ENCODE assay signal across 12 cellular contexts in the genomic region with DNA sequence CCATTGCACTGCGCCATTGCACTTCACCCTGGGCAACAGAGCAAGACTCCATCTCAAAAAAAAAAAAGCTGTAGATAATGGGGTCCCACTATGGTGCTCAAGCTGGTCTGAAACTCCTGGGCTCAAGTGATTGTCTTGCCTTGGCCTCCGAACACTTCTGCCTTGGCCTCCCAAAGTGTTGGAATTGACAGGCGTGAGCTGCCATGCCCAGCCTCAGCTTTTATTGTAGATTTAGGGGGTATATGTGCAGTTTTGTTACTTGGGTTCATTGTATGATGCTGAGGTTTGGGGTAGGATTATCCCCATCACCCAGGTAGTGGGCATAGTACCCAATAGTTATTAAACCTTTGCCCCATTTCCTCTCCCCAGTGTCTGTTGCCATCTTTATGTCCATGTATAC. TPM values are rescaled to one million over a fixed set of nuclear protein-coding genes. Genes with fewer than 3 reads are reported as not detected.
A peak's percentile ranks its signal among the peaks of the same experiment; 100 is the strongest.
DNase-seq lines count a peak whose midpoint lies in the region; ATAC-seq and TF ChIP-seq lines count a peak whose summit lies in the region.
"Had no signal": no experiment of that assay in that cellular context is flagged by ENCODE, and none has a peak within 500 bp of the region (broad histone marks: within the 10 kb centered on the region; RNA-seq: fewer than 3 reads in every experiment).

No MANE protein-coding gene starts in this region.

- DNase-seq in Caco-2 = no peak
- no peak for DNase-seq in HFF-Myc (ENCODE audit: extremely low read depth, low read depth)
- DNase-seq in activated naive CD8-positive, alpha-beta T cell treated with anti-CD3 and anti-CD28 coated beads, Interleukin-2, amount 10 ng/mL, durations not matched to agents 7 days and 5 days = no peak
- no peak for DNase-seq in neural crest cell (ENCODE audit: low read depth, low spot score)
- no peak for DNase-seq in H4 (ENCODE audit: low spot score)
- no peak for DNase-seq in NCI-H2227 treated with DMSO at 0.1 percent for 48 hours (lab: John Stamatoyannopoulos, UW)
- DNase-seq: activated CD8-positive, alpha-beta memory T cell treated with anti-CD3 and anti-CD28 coated beads, Interleukin-2, amount 50 U/mL, for 4 hours; central memory CD4-positive, alpha-beta T cell; DMS79; NCI-H510A treated with DMSO at 0.1 percent for 48 hours had no signal

- no peak overlapping the region for H3K27ac Mint-ChIP-seq in Caco-2 (ENCODE audit: unreplicated experiment)
- H3K27ac Mint-ChIP-seq in activated naive CD8-positive, alpha-beta T cell treated with anti-CD3 and anti-CD28 coated beads, Interleukin-2, amount 10 ng/mL, durations not matched to agents 7 days and 5 days = peak overlapping the region; percentile 45
- no peak overlapping the region for H3K27ac Mint-ChIP-seq in neural crest cell (ENCODE audit: unreplicated experiment)

- no peaks in the 10 kb centered on the region for H3K27me3 ChIP-seq in Caco-2 (replicated peaks; ENCODE audit: control insufficient read depth, insufficient read depth, low read length)

- TF ChIP-seq CTCF in Caco-2 (IDR thresholded peaks at IDR 0.05; ENCODE audit: insufficient read depth in 1 of 2, low read depth in 1 of 2, low read length in 1 of 2, severe bottlenecking in 1 of 2, unreplicated experiment in 1 of 2) = no peak
- no peak for TF ChIP-seq CTCF in HFF-Myc (IDR thresholded peaks at IDR 0.05; ENCODE audit: low read depth, low read length, missing control alignments)
- TF ChIP-seq CTCF in neural crest cell (conservative IDR thresholded peaks at IDR 0.05) = no peak

- peak overlapping the region; percentile 46 for H3K4me3 Mint-ChIP-seq in Caco-2 (ENCODE audit: unreplicated experiment)
- H3K4me3 Mint-ChIP-seq in activated naive CD8-positive, alpha-beta T cell treated with anti-CD3 and anti-CD28 coated beads, Interleukin-2, amount 10 ng/mL, durations not matched to agents 7 days and 5 days = peak overlapping the region; percentile 50
- peak overlapping the region; percentile 71 for H3K4me3 Mint-ChIP-seq in neural crest cell

- H3K27me3 Mint-ChIP-seq in Caco-2 (ENCODE audit: insufficient read depth, unreplicated experiment) (no peaks in the 10 kb centered on the region), neural crest cell (ENCODE audit: low read depth) (no peaks in the 10 kb centered on the region)
- no peaks in the 10 kb centered on the region for H3K27me3 Mint-ChIP-seq in activated naive CD8-positive, alpha-beta T cell treated with anti-CD3 and anti-CD28 coated beads, Interleukin-2, amount 10 ng/mL, durations not matched to agents 7 days and 5 days

- no peaks in the 10 kb centered on the region for H3K9me3 ChIP-seq in Caco-2

- no TSS peak for BruUV-seq in Caco-2 (replicated peaks; lab: Mats Ljungman, UMichigan)

- H3K9me3 Mint-ChIP-seq in Caco-2 (ENCODE audit: unreplicated experiment) = no peaks in the 10 kb centered on the region
- H3K9me3 Mint-ChIP-seq in activated naive CD8-positive, alpha-beta T cell treated with anti-CD3 and anti-CD28 coated beads, Interleukin-2, amount 10 ng/mL, durations not matched to agents 7 days and 5 days = no peaks in the 10 kb centered on the region
- no peaks in the 10 kb centered on the region for H3K9me3 Mint-ChIP-seq in neural crest cell

- intact Hi-C loops in Caco-2 (cut with micrococcal nuclease; ENCODE audit: unreplicated experiment) = no loop called here

- peaks cover 13% of the 10 kb centered on the region for H3K4me1 ChIP-seq in Caco-2

- H3K4me3 ChIP-seq in Caco-2 (ENCODE audit: low read depth, low read length) (no peak overlapping the region), HFF-Myc (replicated peaks; ENCODE audit: low read depth, low read length) (peak overlapping the region; percentile 72)

- peaks cover 9% of the 10 kb centered on the region for H3K36me3 ChIP-seq in Caco-2 (ENCODE audit: control insufficient read depth, insufficient read depth, low read length)

- POLR2A ChIA-PET in Caco-2 (lab: Charles Lee) = interaction anchor here (0.6 kb wide), 1 partner anchor 18 kb away, joined by 7 read pairs; no protein-coding TSS in a partner anchor
- POLR2A ChIA-PET in activated naive CD8-positive, alpha-beta T cell treated with anti-CD3 and anti-CD28 coated beads, Interleukin-2, amount 10 ng/mL, durations not matched to agents 7 days and 5 days (lab: Charles Lee) = interaction anchor here (0.6 to 1.5 kb wide), 4 partner anchors 10 to 187 kb away, joined by 3 to 5 read pairs (median 4); a partner anchor contains a TSS

- CTCF ChIA-PET in Caco-2 (lab: Charles Lee) = interaction anchor here (0.6 kb wide), 1 partner anchor 357 kb away, joined by 3 read pairs; no protein-coding TSS in a partner anchor

- ATAC-seq in activated naive CD8-positive, alpha-beta T cell treated with anti-CD3 and anti-CD28 coated beads, Interleukin-2, amount 10 ng/mL, durations not matched to agents 7 days and 5 days (ENCODE audit: low read depth) = no peak
- ATAC-seq in HG03442 (IDR thresholded peaks at IDR 0.05; ENCODE audit: unreplicated experiment) = no peak
- ATAC-seq: left lobe of liver had no signal

- peaks cover 18% of the 10 kb centered on the region for H3K4me1 Mint-ChIP-seq in Caco-2 (ENCODE audit: low read depth, unreplicated experiment)
- peaks cover 29% of the 10 kb centered on the region for H3K4me1 Mint-ChIP-seq in activated naive CD8-positive, alpha-beta T cell treated with anti-CD3 and anti-CD28 coated beads, Interleukin-2, amount 10 ng/mL, durations not matched to agents 7 days and 5 days
- H3K4me1 Mint-ChIP-seq in neural crest cell = peaks cover 41% of the 10 kb centered on the region

- H3K36me3 Mint-ChIP-seq in Caco-2 (ENCODE audit: insufficient read depth, unreplicated experiment) (peaks cover 93% of the 10 kb centered on the region), neural crest cell (ENCODE audit: low read depth) (peaks cover 43% of the 10 kb centered on the region)
- peaks cover 50% of the 10 kb centered on the region for H3K36me3 Mint-ChIP-seq in activated naive CD8-positive, alpha-beta T cell treated with anti-CD3 and anti-CD28 coated beads, Interleukin-2, amount 10 ng/mL, durations not matched to agents 7 days and 5 days

RNA-seq across cellular contexts. Expression of a gene that starts 11.4 kb away (rescaled TPM):
- total RNA-seq in Caco-2 (2022) (99.0 and 112 TPM in 2 replicates), neural crest cell (78.5 and 82.5 TPM in 2 replicates)
- 10 to 100 TPM; 49.0 to 55.7 TPM for total RNA-seq in activated naive CD8-positive, alpha-beta T cell treated with anti-CD3 and anti-CD28 coated beads, Interleukin-2, amount 10 ng/mL, durations not matched to agents 7 days and 5 days
- total RNA-seq in H4 (2014; rRNA removed; shearing (Covaris generic)) = 84.4 and 109 TPM in 2 replicates

RNA-seq across cellular contexts. Expression of a gene that starts 23.6 kb away (rescaled TPM):
- total RNA-seq in Caco-2 (2022) = 77.3 and 96.9 TPM in 2 replicates
- total RNA-seq in activated naive CD8-positive, alpha-beta T cell treated with anti-CD3 and anti-CD28 coated beads, Interleukin-2, amount 10 ng/mL, durations not matched to agents 7 days and 5 days = 10 to 100 TPM; 62.2 to 63.5 TPM
- 70.3 and 72.3 TPM in 2 replicates for total RNA-seq in neural crest cell
- 29.8 and 31.5 TPM in 2 replicates for total RNA-seq in H4 (2014; rRNA removed; shearing (Covaris generic))

RNA-seq across cellular contexts. Expression of a gene that starts 23.7 kb away (rescaled TPM):
- total RNA-seq in Caco-2 (2022) (173 and 176 TPM in 2 replicates), neural crest cell (46.3 and 49.9 TPM in 2 replicates)
- 10 to 100 TPM; 15.5 to 16.4 TPM for total RNA-seq in activated naive CD8-positive, alpha-beta T cell treated with anti-CD3 and anti-CD28 coated beads, Interleukin-2, amount 10 ng/mL, durations not matched to agents 7 days and 5 days
- 91.5 and 101 TPM in 2 replicates for total RNA-seq in H4 (2014; rRNA removed; shearing (Covaris generic))

RNA-seq across cellular contexts. Expression of a gene that starts 23.9 kb away (rescaled TPM):
- 0.86 and 1.6 TPM in 2 replicates for total RNA-seq in Caco-2 (2022)
- 1 to 10 TPM; 3.3 to 4.5 TPM for total RNA-seq in activated naive CD8-positive, alpha-beta T cell treated with anti-CD3 and anti-CD28 coated beads, Interleukin-2, amount 10 ng/mL, durations not matched to agents 7 days and 5 days
- 1.5 and 1.8 TPM in 2 replicates for total RNA-seq in neural crest cell
- 0.85 and 1.0 TPM in 2 replicates for total RNA-seq in H4 (2014; rRNA removed; shearing (Covaris generic))

RNA-seq across cellular contexts. Expression of a gene that starts 32.2 kb away (rescaled TPM):
- total RNA-seq in Caco-2 (2022) (56.3 and 61.2 TPM in 2 replicates), neural crest cell (122 and 135 TPM in 2 replicates)
- 10 to 100 TPM; 89.9 to 97.9 TPM for total RNA-seq in activated naive CD8-positive, alpha-beta T cell treated with anti-CD3 and anti-CD28 coated beads, Interleukin-2, amount 10 ng/mL, durations not matched to agents 7 days and 5 days
- total RNA-seq in H4 (2014; rRNA removed; shearing (Covaris generic)) = 108 and 123 TPM in 2 replicates
